In genomic region chr10:16184911-16185310, GRCh38 we compare ENCODE assay signal across 23 cellular contexts.
"Had no signal": no experiment of that assay in that cellular context is flagged by ENCODE, and none has a peak within 500 bp of the region (broad histone marks: within the 10 kb centered on the region; RNA-seq: fewer than 3 reads in every experiment).

No MANE protein-coding gene starts in this region.

- H3K36me3 ChIP-seq: MG63, Peyer's patch had no signal

- H3K4me1 ChIP-seq: Peyer's patch had no signal

- H3K4me2 ChIP-seq: KMS-11 had no signal

- H3K27me3 ChIP-seq: MG63, Peyer's patch had no signal

- H3K4me3 ChIP-seq: MG63, Peyer's patch had no signal

- DNase-seq: activated B cell treated with CpG ODN at 0.5 μM for 24 hours; activated CD4-positive, alpha-beta T cell treated with anti-CD3 and anti-CD28 coated beads for 1 hour; activated CD4-positive, alpha-beta T cell treated with anti-CD3 and anti-CD28 coated beads, Interleukin-2, amount 10 ng/mL, durations not matched to agents 24 days and 14 days; activated CD4-positive, alpha-beta T cell treated with anti-CD3 and anti-CD28 coated beads, Interleukin-2, amount 50 U/mL, for 48 hours; activated CD8-positive, alpha-beta memory T cell treated with anti-CD3 and anti-CD28 coated beads, Interleukin-2, amount 10 ng/mL, durations not matched to agents 7 days and 5 days; activated effector memory CD4-positive, alpha-beta T cell treated with Interleukin-2 at 50 U/mL for 16 hours; activated naive CD4-positive, alpha-beta T cell; activated naive CD8-positive, alpha-beta T cell treated with anti-CD3 and anti-CD28 coated beads, Interleukin-2, amount 50 U/mL, for 24 hours; activated T-cell treated with anti-CD3 and anti-CD28 coated beads, Interleukin-2, amount 50 U/mL, for 24 hours; amygdala; MG63; MV-4-11; NCI-H1092 treated with DMSO at 0.1 percent for 48 hours; NCI-H1417 treated with DMSO at 0.1 percent for 48 hours; NCI-H1694; NCI-H2029; NCI-H524; Peyer's patch; SIG-M5; T-helper 17 cell; T-helper 9 cell had no signal

- H3K27ac ChIP-seq: KMS-11, Peyer's patch had no signal

- H3K9me3 ChIP-seq: MG63, Peyer's patch had no signal

- H3K9ac ChIP-seq: KMS-11 had no signal

- FAIRE-seq: astrocyte had no signal
